8 cellular contexts compared by ENCODE assay signal in the genomic region with DNA sequence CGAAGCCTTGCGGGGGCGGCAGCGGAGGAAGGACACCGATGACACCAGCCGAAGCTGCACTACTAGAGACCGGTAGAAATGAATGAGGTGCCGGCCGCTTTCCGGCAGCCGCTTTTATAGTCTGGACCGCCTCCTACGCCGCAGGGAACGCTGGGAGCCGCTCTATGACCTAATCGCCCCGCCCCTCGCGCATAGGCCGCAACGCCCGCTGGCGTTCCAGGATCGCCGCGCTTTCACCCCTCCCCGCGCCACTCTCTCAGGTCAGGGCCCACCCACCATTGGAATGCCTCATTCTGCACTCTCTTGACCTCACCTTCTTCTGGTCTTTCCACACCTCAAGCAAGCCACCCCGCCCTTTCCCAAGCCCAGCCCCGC. TPM values are rescaled to one million over a fixed set of nuclear protein-coding genes. Genes with fewer than 3 reads are reported as not detected.
DNase-seq lines count a peak whose midpoint lies in the region; ATAC-seq, FAIRE-seq and TF ChIP-seq lines count a peak whose summit lies in the region.

A gene (minus strand): TSS at position 89 of the 375 bp plus-strand sequence. CDS start 170 bp downstream, outside the sequence.

- intact Hi-C loops in endothelial cell of umbilical vein (cut with micrococcal nuclease), result loop anchor here (5.0 to 10.0 kb wide), 2 partner anchors 141 to 239 kb away; no protein-coding TSS in a partner anchor

- H2AFZ ChIP-seq in OCI-LY3 (ENCODE audit: low read depth, low read length), result peak within 1 kb of the TSS; percentile 17
- peak within 1 kb of the TSS; percentile 49 for H2AFZ ChIP-seq in endothelial cell of umbilical vein (ENCODE audit: low read depth, low read length)

- H3K4me3 ChIP-seq in HUES6 (ENCODE audit: low read depth, low read length) (peak within 1 kb of the TSS; percentile 91), OCI-LY3 (ENCODE audit: low read length) (peak within 1 kb of the TSS; percentile 92), endothelial cell of umbilical vein (replicated peaks in 1 of 3; ENCODE audit: insufficient read depth in 1 of 3, low read depth in 1 of 3, low read length in 3 of 3) (peak within 1 kb of the TSS; percentile 65 to 97 (median 95))

- dilution Hi-C loops in endothelial cell of umbilical vein (cut with MboI; ENCODE audit: extremely low pct_ligation_motif_present, low sequenced_read_pairs), result no loop called here

- H3K27ac ChIP-seq in HUES6 (ENCODE audit: low read depth, low read length) (peak within 1 kb of the TSS; percentile 99), OCI-LY3 (ENCODE audit: low read length) (peak within 1 kb of the TSS; percentile 80), endothelial cell of umbilical vein (ENCODE audit: insufficient read depth, low read depth, low read length) (peak within 1 kb of the TSS; percentile 98)

- H3K79me2 ChIP-seq in OCI-LY3 (ENCODE audit: low read length) (peaks cover 82% of the 10 kb centered on the region), endothelial cell of umbilical vein (ENCODE audit: control insufficient read depth, insufficient read depth, low read length) (peaks cover 80% of the 10 kb centered on the region)

- no peak for FAIRE-seq in endothelial cell of umbilical vein (lab: Jason Lieb, UNC)

- H3K9me3 ChIP-seq in HUES6 (ENCODE audit: control insufficient read depth, insufficient read depth, low read depth, low read length) (no peaks in the 10 kb centered on the region), OCI-LY3 (ENCODE audit: insufficient read depth, low read length) (no peaks in the 10 kb centered on the region), endothelial cell of umbilical vein (replicated peaks; ENCODE audit: control insufficient read depth, insufficient read depth, low read length) (no peaks in the 10 kb centered on the region)

- H3K9me1 ChIP-seq in endothelial cell of umbilical vein (replicated peaks; ENCODE audit: control insufficient read depth, extremely low read depth, insufficient read depth, low read length), result no peaks in the 10 kb centered on the region

- H3K36me3 ChIP-seq in HUES6 (ENCODE audit: control insufficient read depth, insufficient read depth, low read length) (peaks cover 65% of the 10 kb centered on the region), OCI-LY3 (replicated peaks; ENCODE audit: low read depth, low read length) (peaks cover 53% of the 10 kb centered on the region), endothelial cell of umbilical vein (ENCODE audit: control insufficient read depth in 2 of 2, extremely low read depth in 1 of 2, insufficient read depth in 2 of 2, low read length in 2 of 2) (peaks cover 29 to 36% of the 10 kb centered on the region in 2 experiments)

- BruUV-seq in endothelial cell of umbilical vein (replicated peaks; lab: Mats Ljungman, UMichigan), result no TSS peak

- peaks cover 9% of the 10 kb centered on the region; the same call in 1 of the 2 replicates for H3K4me1 ChIP-seq in HUES6 (ENCODE audit: control insufficient read depth, insufficient read depth, low read length)
- peaks cover 18% of the 10 kb centered on the region for H3K4me1 ChIP-seq in OCI-LY3 (ENCODE audit: low read length)
- H3K4me1 ChIP-seq in endothelial cell of umbilical vein (ENCODE audit: control insufficient read depth, extremely low read depth, insufficient read depth, low read length), result peaks cover 39% of the 10 kb centered on the region

- peak within 1 kb of the TSS; percentile 92 for H3K4me2 ChIP-seq in OCI-LY3 (ENCODE audit: low read length)
- H3K4me2 ChIP-seq in endothelial cell of umbilical vein (ENCODE audit: insufficient read depth, low read length), result peak within 1 kb of the TSS; percentile 98

- TF ChIP-seq CTCF in OCI-LY3 (IDR thresholded peaks at IDR 0.05; ENCODE audit: low read depth, low read length), result no peak
- no peak for TF ChIP-seq CTCF in endothelial cell of umbilical vein (IDR thresholded peaks at IDR 0.05; ENCODE audit: extremely low read depth in 1 of 2, insufficient read depth in 1 of 2, low read depth in 1 of 2, low read length in 2 of 2)

- DNase-seq in COR-L47 (lab: John Stamatoyannopoulos, UW) (peak; percentile 96), endothelial cell of umbilical vein (ENCODE audit: low read depth, low spot score) (peak; percentile 97), midbrain (lab: John Stamatoyannopoulos, UW) (peak; percentile 97)
- peak; percentile 98 for DNase-seq in activated CD8-positive, alpha-beta memory T cell treated with anti-CD3 and anti-CD28 coated beads, Interleukin-2, amount 50 U/mL, for 4 hours
- DNase-seq in stimulated activated CD8-positive, alpha-beta memory T cell treated with anti-CD3 and anti-CD28 coated beads, Interleukin-15, amount 100 ng/mL, for 48 hours (ENCODE audit: low read depth in 2 of 2), result peak; percentile 92 to 94

- CTCF ChIA-PET in endothelial cell of umbilical vein (lab: Charles Lee), result interaction anchor here (0.9 to 2.4 kb wide), 7 partner anchors 9 to 143 kb away, joined by 3 to 29 read pairs (median 4); a partner anchor contains a TSS

- no peaks in the 10 kb centered on the region for H3K27me3 ChIP-seq in HUES6 (ENCODE audit: control insufficient read depth, insufficient read depth, low read length)
- H3K27me3 ChIP-seq in OCI-LY3 (ENCODE audit: low read depth, low read length), result no peaks in the 10 kb centered on the region
- no peaks in the 10 kb centered on the region for H3K27me3 ChIP-seq in endothelial cell of umbilical vein (ENCODE audit: control insufficient read depth in 2 of 2, insufficient read depth in 2 of 2, low read length in 2 of 2)

- ATAC-seq in GM21390 (IDR thresholded peaks at IDR 0.05; ENCODE audit: unreplicated experiment), result peak; percentile 62

- TF ChIP-seq POLR2A in endothelial cell of umbilical vein (IDR thresholded peaks at IDR 0.05; ENCODE audit: low read depth, low read length), result peak; percentile 100

- peak within 1 kb of the TSS; percentile 100 for H3K9ac ChIP-seq in HUES6 (ENCODE audit: low read length)
- H3K9ac ChIP-seq in OCI-LY3 (ENCODE audit: low read length), result peak within 1 kb of the TSS; percentile 99
- H3K9ac ChIP-seq in endothelial cell of umbilical vein (replicated peaks; ENCODE audit: extremely low read depth, insufficient read depth, low read length), result peak within 1 kb of the TSS; percentile 100

- POLR2A ChIA-PET in endothelial cell of umbilical vein (lab: Charles Lee), result interaction anchor here (0.5 to 3.4 kb wide), 11 partner anchors 9 to 497 kb away, joined by 3 to 37 read pairs (median 3); a partner anchor contains a TSS

- peaks cover 26% of the 10 kb centered on the region for H4K20me1 ChIP-seq in OCI-LY3 (ENCODE audit: insufficient read depth, low read length)
- peaks cover 29% of the 10 kb centered on the region for H4K20me1 ChIP-seq in endothelial cell of umbilical vein (replicated peaks; ENCODE audit: control insufficient read depth, extremely low read depth, insufficient read depth, low read length)

TF ChIP-seq in endothelial cell of umbilical vein, 7 proteins besides CTCF, POLR2A, EP300 and RAD21:
- TF ChIP-seq MYC (IDR thresholded peaks at IDR 0.05; ENCODE audit: low read depth, low read length) (no peak), JUN (IDR thresholded peaks at IDR 0.05; ENCODE audit: borderline replicate concordance, insufficient read depth, insufficient read length, low read depth) (peak; percentile 8), POLR2AphosphoS5 (IDR thresholded peaks at IDR 0.05; ENCODE audit: insufficient read depth, low read depth, low read length) (peak; percentile 100)
- TF ChIP-seq, protein P1, sequence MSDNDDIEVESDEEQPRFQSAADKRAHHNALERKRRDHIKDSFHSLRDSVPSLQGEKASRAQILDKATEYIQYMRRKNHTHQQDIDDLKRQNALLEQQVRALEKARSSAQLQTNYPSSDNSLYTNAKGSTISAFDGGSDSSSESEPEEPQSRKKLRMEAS (IDR thresholded peaks at IDR 0.05; ENCODE audit: insufficient read depth, insufficient read length), result no peak

RNA-seq across cellular contexts. Expression of the gene that starts here (rescaled TPM):
- 1,027 and 1,058 TPM in 2 replicates for total RNA-seq in endothelial cell of umbilical vein
- polyA plus RNA-seq in endothelial cell of umbilical vein, result 1,405 and 2,040 TPM in 2 replicates
- 980 and 1,160 TPM in 2 replicates for polyA plus RNA-seq in endothelial cell of umbilical vein (2011; cell fraction: cytosol; rRNA removed)
- 4,876 and 5,495 TPM in 2 replicates for polyA plus RNA-seq in endothelial cell of umbilical vein (2011; cell fraction: nucleus; rRNA removed)
- polyA plus RNA-seq in endothelial cell of umbilical vein (2012), result 690 and 716 TPM in 2 replicates
- polyA minus RNA-seq in endothelial cell of umbilical vein, result 856 and 901 TPM in 2 replicates
- 237 TPM for polyA minus RNA-seq in endothelial cell of umbilical vein (2011; cell fraction: cytosol; rRNA and poly(A)+ RNA removed)
- polyA minus RNA-seq in endothelial cell of umbilical vein (2011; cell fraction: nucleus; rRNA and poly(A)+ RNA removed), result 1,361 and 2,457 TPM in 2 replicates

Comparison
In these comparisons a context has a peak if more than half of its experiments do, and no peak if none do; other contexts are left out.
1. Peak in every context shown above with its lines: DNase-seq, ATAC-seq, H3K4me3 ChIP-seq and H3K27ac ChIP-seq.